In genomic region chr4:11252149-11252548, GRCh38 we compare ENCODE assay signal across 19 cellular contexts.
"Had no signal": no experiment of that assay in that cellular context is flagged by ENCODE, and none has a peak within 500 bp of the region (broad histone marks: within the 10 kb centered on the region; RNA-seq: fewer than 3 reads in every experiment).

No MANE protein-coding gene starts in this region.

- DNase-seq: activated CD4-positive, alpha-beta T cell treated with anti-CD3 and anti-CD28 coated beads, Interleukin-2, amount 50 U/mL, for 1 hour; activated CD4-positive, CD25-positive, alpha-beta regulatory T cell; activated effector memory CD4-positive, alpha-beta T cell treated with Interleukin-2 at 50 U/mL for 16 hours; caudate nucleus; colonic mucosa; effector CD4-positive, alpha-beta T cell; gastrocnemius medialis; heart right ventricle; left ventricle myocardium inferior; mesenchymal stem cell; nephron progenitor cell; spleen; stimulated activated CD4-positive, alpha-beta T cell treated with anti-CD3 and anti-CD28 coated beads, Interleukin-1b, Interleukin-23, amount 100 ng/mL, for 48 hours; stimulated activated naive CD4-positive, alpha-beta T cell; substantia nigra; trophoblast cell had no signal

- H3K27ac Mint-ChIP-seq: activated naive CD4-positive, alpha-beta T cell treated with anti-CD3 and anti-CD28 coated beads, Interleukin-2, amount 50 U/mL, for 24 hours; nephron progenitor cell had no signal

- H3K4me1 Mint-ChIP-seq: activated naive CD4-positive, alpha-beta T cell treated with anti-CD3 and anti-CD28 coated beads, Interleukin-2, amount 50 U/mL, for 24 hours; nephron progenitor cell had no signal

- H3K4me1 ChIP-seq: colonic mucosa, gastrocnemius medialis, heart right ventricle, left ventricle myocardium inferior, spleen had no signal

- H3K27ac ChIP-seq: colonic mucosa, epithelial cell of prostate, gastrocnemius medialis, heart right ventricle, left ventricle myocardium inferior, spleen had no signal

- H3K36me3 ChIP-seq: colonic mucosa, gastrocnemius medialis, heart right ventricle, left ventricle myocardium inferior, spleen had no signal

- H3K9me3 Mint-ChIP-seq: activated naive CD4-positive, alpha-beta T cell treated with anti-CD3 and anti-CD28 coated beads, Interleukin-2, amount 50 U/mL, for 24 hours had no signal

- H3K9me3 ChIP-seq: colonic mucosa, gastrocnemius medialis had no signal

- H3K4me3 ChIP-seq: colonic mucosa, gastrocnemius medialis, heart right ventricle, left ventricle myocardium inferior, spleen had no signal

- ATAC-seq: gastrocnemius medialis, heart right ventricle, sciatic nerve had no signal

- H3K4me3 Mint-ChIP-seq: activated naive CD4-positive, alpha-beta T cell treated with anti-CD3 and anti-CD28 coated beads, Interleukin-2, amount 50 U/mL, for 24 hours; nephron progenitor cell had no signal

- H3K36me3 Mint-ChIP-seq: activated naive CD4-positive, alpha-beta T cell treated with anti-CD3 and anti-CD28 coated beads, Interleukin-2, amount 50 U/mL, for 24 hours had no signal

- H3K27me3 ChIP-seq: colonic mucosa, gastrocnemius medialis, heart right ventricle, spleen had no signal
